1 cellular context compared by ENCODE assay signal in genomic region chr12:113358381-113359132, GRCh38.
A peak's percentile ranks its signal among the peaks of the same experiment; 100 is the strongest.
TF ChIP-seq lines count a peak whose summit lies in the region.

PLBD2 (plus strand) TSS chr12:113358587; CDS start chr12:113358601, 14 bp downstream.

TF ChIP-seq in HepG2, 621 proteins besides CTCF, POLR2A, EP300 and RAD21 (continued from another document and continues in another):
- TF ChIP-seq HINFP (CRISPR knock-in tag; IDR thresholded peaks at IDR 0.05; ENCODE audit: low read depth), result 0 out of 2 replicates have a peak, but pooled peaks have one; percentile 61
- no peak for TF ChIP-seq TBX2 (CRISPR knock-in tag; IDR thresholded peaks at IDR 0.05; ENCODE audit: borderline replicate concordance)
- no peak for TF ChIP-seq NFYB (CRISPR knock-in tag; IDR thresholded peaks at IDR 0.05)
- TF ChIP-seq ZNF501 (CRISPR knock-in tag; IDR thresholded peaks at IDR 0.05), result 0 out of 2 replicates have a peak, but pooled peaks have one; percentile 31
- no peak for TF ChIP-seq NFKBIZ (CRISPR knock-in tag; IDR thresholded peaks at IDR 0.05)
- no peak for TF ChIP-seq GATAD2A (CRISPR knock-in tag; IDR thresholded peaks at IDR 0.05)
- no peak for TF ChIP-seq NFYC (CRISPR knock-in tag; IDR thresholded peaks at IDR 0.05)
- TF ChIP-seq RAD51 (IDR thresholded peaks at IDR 0.05; ENCODE audit: borderline replicate concordance), result peak; percentile 89
- no peak for TF ChIP-seq ATAD3A (CRISPR knock-in tag; IDR thresholded peaks at IDR 0.05)
- no peak for TF ChIP-seq ZNF20 (CRISPR knock-in tag; IDR thresholded peaks at IDR 0.05)
- no peak for TF ChIP-seq MIXL1 (CRISPR knock-in tag; IDR thresholded peaks at IDR 0.05)
- TF ChIP-seq FOXP1 (IDR thresholded peaks at IDR 0.05), result no peak
- no peak for TF ChIP-seq FOXP1 (CRISPR knock-in tag; IDR thresholded peaks at IDR 0.05)
- no peak for TF ChIP-seq RNF219 (CRISPR knock-in tag; IDR thresholded peaks at IDR 0.05)
- no peak for TF ChIP-seq ZNF296 (CRISPR knock-in tag; conservative IDR thresholded peaks at IDR 0.05)
- no peak for TF ChIP-seq CEBPZ (IDR thresholded peaks at IDR 0.05; ENCODE audit: low read length)
- no peak for TF ChIP-seq ZUFSP (CRISPR knock-in tag; IDR thresholded peaks at IDR 0.05; ENCODE audit: borderline replicate concordance)
- TF ChIP-seq TIGD3 (CRISPR knock-in tag; IDR thresholded peaks at IDR 0.05; ENCODE audit: borderline replicate concordance), result no peak
- 0 out of 2 replicates have a peak, but pooled peaks have one; percentile 41 for TF ChIP-seq TMF1 (CRISPR knock-in tag; IDR thresholded peaks at IDR 0.05; ENCODE audit: low read depth)
- no peak for TF ChIP-seq AKNA (CRISPR knock-in tag; IDR thresholded peaks at IDR 0.05; ENCODE audit: borderline replicate concordance)
- no peak for TF ChIP-seq ZNF251 (CRISPR knock-in tag; IDR thresholded peaks at IDR 0.05)
- peak; percentile 23; the same call in 1 of the 2 replicates for TF ChIP-seq NCOA2 (CRISPR knock-in tag; IDR thresholded peaks at IDR 0.05)
- no peak for TF ChIP-seq MTF2 (CRISPR knock-in tag; IDR thresholded peaks at IDR 0.05; ENCODE audit: borderline replicate concordance)
- TF ChIP-seq ZNF704 (CRISPR knock-in tag; IDR thresholded peaks at IDR 0.05; ENCODE audit: borderline replicate concordance), result 0 out of 2 replicates have a peak, but pooled peaks have one; percentile 65
- no peak for TF ChIP-seq ZNF740 (CRISPR knock-in tag; IDR thresholded peaks at IDR 0.05)
- TF ChIP-seq PRDM10 (CRISPR knock-in tag; IDR thresholded peaks at IDR 0.05; ENCODE audit: low read depth), result no peak
- TF ChIP-seq FOXO1 (CRISPR knock-in tag; IDR thresholded peaks at IDR 0.05), result no peak
- no peak for TF ChIP-seq REL (CRISPR knock-in tag; conservative IDR thresholded peaks at IDR 0.05)
- peak; percentile 13 for TF ChIP-seq ZNF362 (CRISPR knock-in tag; IDR thresholded peaks at IDR 0.05; ENCODE audit: borderline replicate concordance)
